ENCODE assay signal across 16 cellular contexts in the genomic region with DNA sequence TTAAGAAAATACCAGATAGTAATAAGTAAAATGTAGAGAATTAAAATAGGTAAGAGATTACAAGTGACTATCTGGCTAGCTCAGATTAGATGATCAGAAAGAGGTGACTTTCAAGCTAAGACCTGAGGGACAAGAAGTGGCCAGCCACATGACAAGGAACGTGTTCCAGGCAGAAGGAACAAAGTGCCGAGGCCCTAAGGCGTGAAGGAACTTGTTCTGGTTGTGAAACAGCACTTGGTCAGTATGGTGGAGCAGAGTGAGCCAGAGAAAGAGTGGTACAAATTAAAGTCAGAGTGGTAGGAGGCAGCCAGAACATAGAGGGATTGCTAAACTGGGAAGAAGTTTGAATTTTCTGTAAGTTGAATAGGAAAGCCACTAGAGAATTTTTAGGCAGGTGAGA.
DNase-seq lines count a peak whose midpoint lies in the region; ATAC-seq, FAIRE-seq and TF ChIP-seq lines count a peak whose summit lies in the region.
"Had no signal": no experiment of that assay in that cellular context is flagged by ENCODE, and none has a peak within 500 bp of the region (broad histone marks: within the 10 kb centered on the region; RNA-seq: fewer than 3 reads in every experiment).

No MANE protein-coding gene starts in this region.

- H3K9me3 ChIP-seq in RWPE2 (ENCODE audit: severe bottlenecking): no peaks in the 10 kb centered on the region
- H3K9me3 ChIP-seq in left lung: peaks cover 0 to 3% of the 10 kb centered on the region in 2 donors
- H3K9me3 ChIP-seq in adrenal gland (replicated peaks in 1 of 3): no peaks in the 10 kb centered on the region
- H3K9me3 ChIP-seq: Caco-2 had no signal

- H3K4me1 ChIP-seq in RWPE2 (ENCODE audit: insufficient read depth, poor library complexity, severe bottlenecking) (peaks cover 7% of the 10 kb centered on the region), left lung (peaks cover 6 to 8% of the 10 kb centered on the region in 2 donors), adrenal gland (replicated peaks in 1 of 2) (no peaks in the 10 kb centered on the region)
- H3K4me1 ChIP-seq: Caco-2 had no signal

- H3K4me3 ChIP-seq in RWPE2 (ENCODE audit: severe bottlenecking) (no peak overlapping the region), bronchial epithelial cell (ENCODE audit: low read depth, low read length) (no peak overlapping the region), left lung (no peak overlapping the region), adrenal gland (no peak overlapping the region)
- H3K4me3 ChIP-seq: BLaER1, GM23248 had no signal

- WGBS in adrenal gland, 4 donors: 56 to 65% (median 59%) methylated on average over 3 of the region's 3 CpGs

- H3K27me3 Mint-ChIP-seq in activated T-helper 2 cell treated with anti-CD3 and anti-CD28 coated beads, Interferon-gamma antibody, Interleukin-2, Interleukin-4, amounts not matched to agents 10 μg/mL and 5 μg/mL and 100 μg/mL, durations not matched to agents 14 hours and 24 hours and 36 hours (ENCODE audit: low read depth): no peaks in the 10 kb centered on the region
- H3K27me3 Mint-ChIP-seq: CD8-positive, alpha-beta memory T cell had no signal

- no peaks in the 10 kb centered on the region for H3K4me1 Mint-ChIP-seq in activated T-helper 2 cell treated with anti-CD3 and anti-CD28 coated beads, Interferon-gamma antibody, Interleukin-2, Interleukin-4, amounts not matched to agents 10 μg/mL and 5 μg/mL and 100 μg/mL, durations not matched to agents 14 hours and 24 hours and 36 hours (ENCODE audit: low read depth)

- no peak overlapping the region for H3K27ac Mint-ChIP-seq in activated T-helper 2 cell treated with anti-CD3 and anti-CD28 coated beads, Interferon-gamma antibody, Interleukin-2, Interleukin-4, amounts not matched to agents 10 μg/mL and 5 μg/mL and 100 μg/mL, durations not matched to agents 14 hours and 24 hours and 36 hours
- H3K27ac Mint-ChIP-seq: CD8-positive, alpha-beta memory T cell had no signal

- ATAC-seq in RWPE2 (ENCODE audit: low read depth) (peak; percentile 69; the same call in 2 of the 3 replicates), left lung (peak; percentile 11), HG02610 (IDR thresholded peaks at IDR 0.05; ENCODE audit: unreplicated experiment) (no peak)

- TF ChIP-seq POLR2A in adrenal gland (IDR thresholded peaks at IDR 0.05): no peak

- no peaks in the 10 kb centered on the region for H3K9me3 Mint-ChIP-seq in activated T-helper 2 cell treated with anti-CD3 and anti-CD28 coated beads, Interferon-gamma antibody, Interleukin-2, Interleukin-4, amounts not matched to agents 10 μg/mL and 5 μg/mL and 100 μg/mL, durations not matched to agents 14 hours and 24 hours and 36 hours

- no peak for FAIRE-seq in bronchial epithelial cell (lab: Jason Lieb, UNC)
- FAIRE-seq: H54 had no signal

- H3K36me3 ChIP-seq in RWPE2 (ENCODE audit: low read depth) (no peaks in the 10 kb centered on the region), bronchial epithelial cell (ENCODE audit: control insufficient read depth, insufficient read depth, low read length) (no peaks in the 10 kb centered on the region), left lung (no peaks in the 10 kb centered on the region), adrenal gland (replicated peaks in 1 of 2) (no peaks in the 10 kb centered on the region)
- H3K36me3 ChIP-seq: BLaER1 had no signal

- H3K27me3 ChIP-seq in RWPE2 (ENCODE audit: insufficient read depth, poor library complexity, severe bottlenecking) (no peaks in the 10 kb centered on the region), bronchial epithelial cell (ENCODE audit: control insufficient read depth, insufficient read depth, low read length) (no peaks in the 10 kb centered on the region), left lung (no peaks in the 10 kb centered on the region), adrenal gland (no peaks in the 10 kb centered on the region)
- H3K27me3 ChIP-seq: BLaER1 had no signal

- no peak overlapping the region for H3K27ac ChIP-seq in RWPE2 (ENCODE audit: poor library complexity, severe bottlenecking)
- no peak overlapping the region for H3K27ac ChIP-seq in left lung
- H3K27ac ChIP-seq in adrenal gland: no peak overlapping the region
- H3K27ac ChIP-seq: BLaER1, GM23248 had no signal

- no peak for TF ChIP-seq CTCF in RWPE2 (IDR thresholded peaks at IDR 0.05; ENCODE audit: poor library complexity, severe bottlenecking)
- TF ChIP-seq CTCF in bronchial epithelial cell (IDR thresholded peaks at IDR 0.05; ENCODE audit: insufficient read depth, low read length, severe bottlenecking): no peak
- no peak for TF ChIP-seq CTCF in left lung (IDR thresholded peaks at IDR 0.05)
- TF ChIP-seq CTCF in adrenal gland (IDR thresholded peaks at IDR 0.05): no peak

- intact Hi-C loops in left lung (cut with DNase I): no loop called here
- intact Hi-C loops in activated T-helper 2 cell treated with anti-CD3 and anti-CD28 coated beads, Interferon-gamma antibody, Interleukin-2, Interleukin-4, amounts not matched to agents 10 μg/mL and 5 μg/mL and 100 μg/mL, durations not matched to agents 14 hours and 24 hours and 36 hours (cut with micrococcal nuclease): no loop called here
- intact Hi-C loops in adrenal gland (cut with DNase I): no loop called here

- no peak overlapping the region for H3K4me3 Mint-ChIP-seq in activated T-helper 2 cell treated with anti-CD3 and anti-CD28 coated beads, Interferon-gamma antibody, Interleukin-2, Interleukin-4, amounts not matched to agents 10 μg/mL and 5 μg/mL and 100 μg/mL, durations not matched to agents 14 hours and 24 hours and 36 hours (ENCODE audit: low read depth)
- H3K4me3 Mint-ChIP-seq: CD8-positive, alpha-beta memory T cell had no signal

- no peak for DNase-seq in RWPE2 (ENCODE audit: low spot score)
- DNase-seq in bronchial epithelial cell (ENCODE audit: low read depth): peak; percentile 87
- DNase-seq in left lung: no peak
- DNase-seq in ureter (ENCODE audit: low spot score): peak; percentile 57
- DNase-seq in activated T-helper 2 cell treated with anti-CD3 and anti-CD28 coated beads, Interferon-gamma antibody, Interleukin-2, Interleukin-4, amounts not matched to agents 10 μg/mL and 5 μg/mL and 100 μg/mL, durations not matched to agents 14 hours and 24 hours and 36 hours (ENCODE audit: low spot score): no peak
- no peak for DNase-seq in adrenal gland
- DNase-seq: 8988T; AML-193; Caco-2; CD8-positive, alpha-beta memory T cell; DMS53; GF-D8; GM23248 had no signal

- no peaks in the 10 kb centered on the region for H3K36me3 Mint-ChIP-seq in activated T-helper 2 cell treated with anti-CD3 and anti-CD28 coated beads, Interferon-gamma antibody, Interleukin-2, Interleukin-4, amounts not matched to agents 10 μg/mL and 5 μg/mL and 100 μg/mL, durations not matched to agents 14 hours and 24 hours and 36 hours (ENCODE audit: low read depth)

Comparison
In these comparisons a context has a peak if more than half of its experiments do, and no peak if none do; other contexts are left out.
1. DNase-seq: peak in bronchial epithelial cell (single experiment) and ureter (single experiment); none in RWPE2 (single experiment), left lung (0 of 2), activated T-helper 2 cell treated with anti-CD3 and anti-CD28 coated beads, Interferon-gamma antibody, Interleukin-2, Interleukin-4, amounts not matched to agents 10 μg/mL and 5 μg/mL and 100 μg/mL, durations not matched to agents 14 hours and 24 hours and 36 hours (single experiment) and adrenal gland (0 of 7).